ENCODE assay signal across 8 cellular contexts in the genomic region with DNA sequence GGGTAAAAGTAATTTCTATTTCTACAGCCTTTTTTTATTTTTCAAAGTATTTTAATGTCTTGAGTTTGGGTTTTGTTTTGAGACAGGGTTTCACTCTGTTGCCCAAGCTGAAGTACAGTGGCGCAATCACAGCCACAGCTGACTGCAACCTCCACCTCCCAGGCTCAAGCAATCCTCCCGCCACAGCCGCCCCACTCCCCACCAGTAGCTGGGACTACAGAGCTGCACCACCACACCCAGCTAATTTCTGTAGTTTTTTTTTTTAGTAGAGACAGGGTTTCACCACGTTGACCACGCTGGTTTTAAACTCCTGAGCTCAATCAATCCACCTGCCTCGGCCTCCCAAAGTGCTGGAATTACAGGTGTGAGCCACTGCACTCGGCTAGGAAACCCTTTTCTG.
DNase-seq lines count a peak whose midpoint lies in the region; ATAC-seq and TF ChIP-seq lines count a peak whose summit lies in the region.

No MANE protein-coding gene starts in this region.

- H3F3A ChIP-seq in DOHH2 (ENCODE audit: control insufficient read depth, insufficient read depth) = peaks cover 27% of the 10 kb centered on the region

- H3K27me3 ChIP-seq in DOHH2 (ENCODE audit: control insufficient read depth, low read length) = no peaks in the 10 kb centered on the region

- no peaks in the 10 kb centered on the region for H3K36me3 ChIP-seq in DOHH2 (ENCODE audit: control insufficient read depth, low read length)

- no peaks in the 10 kb centered on the region for H4K20me1 ChIP-seq in DOHH2 (ENCODE audit: control insufficient read depth, insufficient read depth, low read depth, low read length)

- peak; percentile 74 to 83 for DNase-seq in activated T-cell treated with anti-CD3 and anti-CD28 coated beads, Interleukin-2, amount 50 U/mL, for 48 hours
- DNase-seq in left kidney (ENCODE audit: low read depth, low spot score) (peak; percentile 37), dedifferentiated amniotic fluid mesenchymal stem cell (ENCODE audit: extremely low spot score) (no peak), NCI-H345 (lab: John Stamatoyannopoulos, UW) (no peak), SHP77 (lab: John Stamatoyannopoulos, UW) (no peak), cerebellar nuclear complex (lab: John Stamatoyannopoulos, UW) (no peak)

- H3K9me3 ChIP-seq in DOHH2 (ENCODE audit: control insufficient read depth, insufficient read depth, low read length) = no peaks in the 10 kb centered on the region

- peak overlapping the region; percentile 32; the same call in 1 of the 2 replicates for H3K4me3 ChIP-seq in DOHH2 (ENCODE audit: low read length)

- peaks cover 40% of the 10 kb centered on the region; the same call in 1 of the 2 replicates for H3K79me2 ChIP-seq in DOHH2 (ENCODE audit: control insufficient read depth, low read length)

- peak overlapping the region; percentile 54 for H3K4me2 ChIP-seq in DOHH2 (ENCODE audit: low read length)

- peak overlapping the region; percentile 39 for H3K27ac ChIP-seq in DOHH2 (ENCODE audit: low read depth, low read length)

- peaks cover 72% of the 10 kb centered on the region for H3K4me1 ChIP-seq in DOHH2 (ENCODE audit: control insufficient read depth, low read length)

- TF ChIP-seq CTCF in DOHH2 (IDR thresholded peaks at IDR 0.05; ENCODE audit: low read depth, low read length, poor library complexity, severe bottlenecking) = no peak

- peak; percentile 46 for ATAC-seq in HG02885 (IDR thresholded peaks at IDR 0.05; ENCODE audit: poor library complexity, unreplicated experiment)

- no peaks in the 10 kb centered on the region for H3K9me2 ChIP-seq in DOHH2 (replicated peaks; ENCODE audit: control insufficient read depth, low read length)

Comparison
In these comparisons a context has a peak if more than half of its experiments do, and no peak if none do; other contexts are left out.
1. DNase-seq: peak in activated T-cell treated with anti-CD3 and anti-CD28 coated beads, Interleukin-2, amount 50 U/mL, for 48 hours (2 of 2) and left kidney (single experiment); none in dedifferentiated amniotic fluid mesenchymal stem cell (single experiment), NCI-H345 (single experiment), SHP77 (0 of 2) and cerebellar nuclear complex (0 of 2).